In genomic region chr17:44218344-44219125, GRCh38 we compare ENCODE assay signal across 9 cellular contexts. TPM values are rescaled to one million over a fixed set of nuclear protein-coding genes. Genes with fewer than 3 reads are reported as not detected.
DNase-seq lines count a peak whose midpoint lies in the region; ATAC-seq and TF ChIP-seq lines count a peak whose summit lies in the region.
"Had no signal": no experiment of that assay in that cellular context is flagged by ENCODE, and none has a peak within 500 bp of the region (broad histone marks: within the 10 kb centered on the region; RNA-seq: fewer than 3 reads in every experiment).

No MANE protein-coding gene starts in this region.

- H3K27ac ChIP-seq in Karpas-422 (ENCODE audit: low read length) (peak overlapping the region; percentile 81), Peyer's patch (peak overlapping the region; percentile 99 to 100 (median 100))

- H3K79me2 ChIP-seq in Karpas-422 (ENCODE audit: low read length): peaks cover 35% of the 10 kb centered on the region

- peaks cover 81% of the 10 kb centered on the region for H3K36me3 Mint-ChIP-seq in Calu3 (ENCODE audit: insufficient read depth, unreplicated experiment)
- peaks cover 10 to 28% (median 22%) of the 10 kb centered on the region in 3 donors for H3K36me3 Mint-ChIP-seq in naive thymus-derived CD8-positive, alpha-beta T cell

- H3K4me1 ChIP-seq in Karpas-422 (ENCODE audit: low read length) (peaks cover 35% of the 10 kb centered on the region), Peyer's patch (peaks cover 0 to 37% (median 32%) of the 10 kb centered on the region in 4 donors)

- H3K4me3 ChIP-seq in Karpas-422 (ENCODE audit: low read length) (peak overlapping the region; percentile 90), Peyer's patch (peak overlapping the region; percentile 90 to 99 (median 96)), fibroblast of mammary gland (ENCODE audit: control insufficient read depth, low read depth, low read length) (peak overlapping the region; percentile 66)

- no TSS peak for BruUV-seq in Calu3 (replicated peaks; lab: Mats Ljungman, UMichigan)

- TF ChIP-seq CTCF in Calu3 (IDR thresholded peaks at IDR 0.05; ENCODE audit: unreplicated experiment) (peak; percentile 84), Peyer's patch (IDR thresholded peaks at IDR 0.05) (peak; percentile 6 to 66 (median 52)), fibroblast of mammary gland (conservative IDR thresholded peaks at IDR 0.05; ENCODE audit: control insufficient read depth, insufficient read depth, low read depth, low read length) (no peak)

- H2AFZ ChIP-seq in Karpas-422 (ENCODE audit: low read length): no peak overlapping the region

- H3K4me3 Mint-ChIP-seq in Calu3 (ENCODE audit: low read depth, unreplicated experiment): peak overlapping the region; percentile 86
- H3K4me3 Mint-ChIP-seq in naive thymus-derived CD8-positive, alpha-beta T cell: peak overlapping the region; percentile 85 to 100 (median 90)

- H4K20me1 ChIP-seq in Karpas-422 (ENCODE audit: insufficient read depth, low read depth, low read length): peaks cover 8% of the 10 kb centered on the region; the same call in 1 of the 2 replicates

- H3K4me1 Mint-ChIP-seq in Calu3 (ENCODE audit: low read depth, unreplicated experiment): peaks cover 32% of the 10 kb centered on the region
- H3K4me1 Mint-ChIP-seq in naive thymus-derived CD8-positive, alpha-beta T cell: peaks cover 38 to 64% (median 54%) of the 10 kb centered on the region in 4 donors

- DNase-seq in Calu3 (peak; percentile 96), Karpas-422 (peak; percentile 99), Peyer's patch (peak; percentile 87 to 95 (median 93)), fibroblast of mammary gland (ENCODE audit: low read depth) (peak; percentile 84)
- DNase-seq in activated T-helper 1 cell treated with anti-CD3 and anti-CD28 coated beads, Interleukin-2, amount 50 U/mL, for 16 hours (ENCODE audit: low read depth in 1 of 2, low spot score in 1 of 2): peak; percentile 71 to 85
- DNase-seq in naive thymus-derived CD8-positive, alpha-beta T cell: peak; percentile 82 to 93 (median 88)
- DNase-seq in stimulated activated naive CD4-positive, alpha-beta T cell treated with Interleukin-2 at 50 U/mL for 16 hours (lab: John Stamatoyannopoulos, UW): peak; percentile 78

- H3K36me3 ChIP-seq in Karpas-422 (ENCODE audit: insufficient read depth, low read length) (peaks cover 36% of the 10 kb centered on the region), Peyer's patch (peaks cover 0 to 37% (median 0%) of the 10 kb centered on the region in 3 donors)

- no peaks in the 10 kb centered on the region for H3K27me3 Mint-ChIP-seq in Calu3 (ENCODE audit: unreplicated experiment)
- no peaks in the 10 kb centered on the region for H3K27me3 Mint-ChIP-seq in naive thymus-derived CD8-positive, alpha-beta T cell

- CTCF ChIA-PET in Calu3 (lab: Charles Lee): interaction anchor here (0.6 to 1.9 kb wide), 11 partner anchors 10 to 139 kb away, joined by 3 to 8 read pairs (median 3); partner anchors contain the start of genes RUNDC3A, SLC25A39 and TMUB2

- no peaks in the 10 kb centered on the region for H3K9me2 ChIP-seq in Karpas-422 (replicated peaks; ENCODE audit: insufficient read depth, low read length)

- peak; percentile 24 to 37 for TF ChIP-seq POLR2A in Peyer's patch (IDR thresholded peaks at IDR 0.05)

- peak overlapping the region; percentile 95 for H3K9ac ChIP-seq in Karpas-422 (ENCODE audit: low read length)

- H3K4me2 ChIP-seq in Karpas-422 (ENCODE audit: low read depth, low read length, poor library complexity, severe bottlenecking): peak overlapping the region; percentile 98

- POLR2A ChIA-PET in naive thymus-derived CD8-positive, alpha-beta T cell (lab: Charles Lee): interaction anchor here (0.6 to 20.4 kb wide), 20 partner anchors 9 to 1099 kb away, joined by 3 to 445 read pairs (median 7); partner anchors contain the start of genes ATXN7L3, GRN, HDAC5 and HEXIM1

- peak; percentile 26 for ATAC-seq in GM21576 (IDR thresholded peaks at IDR 0.05; ENCODE audit: unreplicated experiment)
- peak; percentile 38 to 42 for ATAC-seq in naive thymus-derived CD8-positive, alpha-beta T cell

- no peaks in the 10 kb centered on the region for H3K9me3 Mint-ChIP-seq in Calu3 (ENCODE audit: low read depth, unreplicated experiment)
- H3K9me3 Mint-ChIP-seq in naive thymus-derived CD8-positive, alpha-beta T cell: no peaks in the 10 kb centered on the region

- intact Hi-C loops in Calu3 (cut with micrococcal nuclease; ENCODE audit: unreplicated experiment): no loop called here

- H3K9me3 ChIP-seq in Karpas-422 (ENCODE audit: low read length) (no peaks in the 10 kb centered on the region), Peyer's patch (no peaks in the 10 kb centered on the region)

- H3K27me3 ChIP-seq in Karpas-422 (ENCODE audit: low read length): no peaks in the 10 kb centered on the region
- H3K27me3 ChIP-seq in Peyer's patch: no peaks in the 10 kb centered on the region

- H3K27ac Mint-ChIP-seq in Calu3 (ENCODE audit: unreplicated experiment): peak overlapping the region; percentile 8
- H3K27ac Mint-ChIP-seq in naive thymus-derived CD8-positive, alpha-beta T cell: peak overlapping the region; percentile 51 to 99 (median 98)

RNA-seq across cellular contexts. Expression of gene UBTF, which starts 0.9 kb away (rescaled TPM):
- total RNA-seq in Calu3 (2022) (92.1 and 94.2 TPM in 2 replicates), Peyer's patch (100 to 1,000 TPM in 1 of 4 donors, 10 to 100 TPM in 3; 58.4 to 167 (median 77.7) TPM)
- 57.8 and 150 TPM in 2 replicates for total RNA-seq in Karpas-422 (2014; rRNA removed; shearing (Covaris generic); ENCODE audit: low replicate concordance)
- total RNA-seq in naive thymus-derived CD8-positive, alpha-beta T cell: 100 to 1,000 TPM; 348 to 362 TPM
- polyA plus RNA-seq in naive thymus-derived CD8-positive, alpha-beta T cell: 10 to 100 TPM; 41.5 to 94.2 (median 73.3) TPM

RNA-seq across cellular contexts. Expression of gene ATXN7L3, which starts 18.9 kb away (rescaled TPM):
- total RNA-seq in Calu3 (2022) (93.1 and 112 TPM in 2 replicates), Peyer's patch (10 to 100 TPM; 51.7 to 92.6 (median 65.7) TPM)
- total RNA-seq in Karpas-422 (2014; rRNA removed; shearing (Covaris generic); ENCODE audit: low replicate concordance): 29.0 and 54.7 TPM in 2 replicates
- total RNA-seq in naive thymus-derived CD8-positive, alpha-beta T cell: 100 to 1,000 TPM; 125 TPM
- 10 to 100 TPM in 2 of 3 donors, 1 to 10 TPM in 1; 9.3 to 14.2 (median 10.6) TPM for polyA plus RNA-seq in naive thymus-derived CD8-positive, alpha-beta T cell

RNA-seq across cellular contexts. Expression of gene TMUB2, which starts 31.8 kb away (rescaled TPM):
- 56.0 and 58.8 TPM in 2 replicates for total RNA-seq in Calu3 (2022)
- 29.3 and 36.5 TPM in 2 replicates for total RNA-seq in Karpas-422 (2014; rRNA removed; shearing (Covaris generic); ENCODE audit: low replicate concordance)
- total RNA-seq in Peyer's patch: 10 to 100 TPM; 19.8 to 66.6 (median 52.7) TPM
- total RNA-seq in naive thymus-derived CD8-positive, alpha-beta T cell: 10 to 100 TPM; 45.8 to 50.5 TPM
- polyA plus RNA-seq in naive thymus-derived CD8-positive, alpha-beta T cell: 10 to 100 TPM; 22.1 to 30.2 (median 25.5) TPM

RNA-seq across cellular contexts. Expression of gene ASB16, which starts 48.0 kb away (rescaled TPM):
- total RNA-seq in Calu3 (2022) (0.19 TPM in 1 of 2 replicates, not detected in the other), Peyer's patch (under 1 TPM in 1 of 4 donors, not detected in 3; 0.57 TPM)
- not detected in 2 replicates for total RNA-seq in Karpas-422 (2014; rRNA removed; shearing (Covaris generic); ENCODE audit: low replicate concordance)
- total RNA-seq in naive thymus-derived CD8-positive, alpha-beta T cell: not detected
- polyA plus RNA-seq in naive thymus-derived CD8-positive, alpha-beta T cell: under 1 TPM in 1 of 3 donors, not detected in 2; 0.09 TPM
- total RNA-seq: renal cortical epithelial cell had no signal

RNA-seq across cellular contexts. Expression of gene SLC4A1, which starts 49.4 kb away (rescaled TPM):
- total RNA-seq in Calu3 (2022) (not detected in 2 replicates), Peyer's patch (not detected)
- 0.14 and 0.19 TPM in 2 replicates for total RNA-seq in Karpas-422 (2014; rRNA removed; shearing (Covaris generic); ENCODE audit: low replicate concordance)
- not detected for total RNA-seq in naive thymus-derived CD8-positive, alpha-beta T cell
- not detected for polyA plus RNA-seq in naive thymus-derived CD8-positive, alpha-beta T cell
- total RNA-seq: renal cortical epithelial cell had no signal

Comparison
In these comparisons a context has a peak if more than half of its experiments do, and no peak if none do; other contexts are left out.
1. Peak in every context shown above with its lines: DNase-seq, ATAC-seq, H3K4me3 ChIP-seq and H3K27ac ChIP-seq.